ENCODE assay signal across 14 cellular contexts in genomic region chr3:126352476-126353454, GRCh38. TPM values are rescaled to one million over a fixed set of nuclear protein-coding genes. Genes with fewer than 3 reads are reported as not detected.
DNase-seq lines count a peak whose midpoint lies in the region; ATAC-seq and TF ChIP-seq lines count a peak whose summit lies in the region.
"Had no signal": no experiment of that assay in that cellular context is flagged by ENCODE, and none has a peak within 500 bp of the region (broad histone marks: within the 10 kb centered on the region; RNA-seq: fewer than 3 reads in every experiment).

No MANE protein-coding gene starts in this region.

- intact Hi-C loops in adrenal gland (cut with DNase I), result no loop called here

- no peak overlapping the region for H3K4me3 ChIP-seq in adrenal gland
- H3K4me3 ChIP-seq in subcutaneous abdominal adipose tissue (ENCODE audit: low read depth in 1 of 5, low read length in 5 of 5), result no peak overlapping the region
- H3K4me3 ChIP-seq: A549, skin epidermis had no signal

- H3K27ac ChIP-seq in adrenal gland (peak overlapping the region in 1 of 5 donors; percentile 98), subcutaneous abdominal adipose tissue (ENCODE audit: low read depth, low read length) (peak overlapping the region; percentile 93)
- H3K27ac ChIP-seq: A549, skin epidermis had no signal

- H3K4me1 ChIP-seq in adrenal gland (replicated peaks in 1 of 2) (peaks cover 5 to 30% of the 10 kb centered on the region in 2 donors), subcutaneous abdominal adipose tissue (ENCODE audit: control insufficient read depth in 5 of 5, insufficient read depth in 5 of 5, low read length in 5 of 5) (peaks cover 11 to 92% (median 81%) of the 10 kb centered on the region in 5 donors)
- H3K4me1 ChIP-seq: A549 had no signal

- ATAC-seq in left lobe of liver, result peak; percentile 30
- ATAC-seq in HG03025 (IDR thresholded peaks at IDR 0.05; ENCODE audit: low FRiP score, unreplicated experiment), result no peak
- ATAC-seq in esophagus mucosa, result no peak

- 87 to 92% (median 91%) methylated on average over 14 to 27 of the region's 27 CpGs for WGBS in adrenal gland, 4 donors

- H3K9me3 ChIP-seq in adrenal gland (replicated peaks in 1 of 3), result no peaks in the 10 kb centered on the region
- H3K9me3 ChIP-seq in subcutaneous abdominal adipose tissue (ENCODE audit: control insufficient read depth in 5 of 5, low read length in 5 of 5), result no peaks in the 10 kb centered on the region
- H3K9me3 ChIP-seq: A549 had no signal

- peak overlapping the region in 1 of 5 donors; percentile 52 for H3K9ac ChIP-seq in subcutaneous abdominal adipose tissue (ENCODE audit: low read length in 5 of 5)

- H3K27me3 ChIP-seq in adrenal gland, result no peaks in the 10 kb centered on the region
- H3K27me3 ChIP-seq in subcutaneous abdominal adipose tissue (ENCODE audit: control insufficient read depth in 5 of 5, insufficient read depth in 4 of 5, low read length in 5 of 5), result no peaks in the 10 kb centered on the region

- DNase-seq in SIG-M5 treated with dmso at 0.1 percent for 504 hours (lab: John Stamatoyannopoulos, UW; ENCODE audit: unreplicated experiment) (peak; percentile 5), SIG-M5 (lab: John Stamatoyannopoulos, UW) (no peak), adrenal gland (peak in 4 of 7 donors; percentile 9 to 50 (median 22)), left lobe of liver (ENCODE audit: low spot score) (peak; percentile 92), Kasumi-1 (lab: John Stamatoyannopoulos, UW) (no peak)
- DNase-seq: activated T-cell treated with anti-CD3 and anti-CD28 coated beads, Interleukin-2, amount 50 U/mL, for 24 hours; NCI-H1436 treated with DMSO at 0.1 percent for 48 hours; NCI-H69 had no signal

- no peak for TF ChIP-seq POLR2A in adrenal gland (IDR thresholded peaks at IDR 0.05)

- no peak for TF ChIP-seq CTCF in adrenal gland (IDR thresholded peaks at IDR 0.05)

- H3K36me3 ChIP-seq in adrenal gland (replicated peaks in 1 of 2) (peaks cover 0 to 13% of the 10 kb centered on the region in 2 donors), subcutaneous abdominal adipose tissue (ENCODE audit: control insufficient read depth in 5 of 5, insufficient read depth in 5 of 5, low read length in 5 of 5) (peaks cover 0 to 21% (median 13%) of the 10 kb centered on the region in 5 donors)

RNA-seq across cellular contexts. Expression of gene KLF15, which starts 4.4 kb away (rescaled TPM):
- total RNA-seq in adrenal gland, result 10 to 100 TPM in 7 of 8 donors, 1 to 10 TPM in 1; 6.1 to 22.4 (median 13.6) TPM
- polyA plus RNA-seq in adrenal gland, result 10 to 100 TPM in 1 of 3 donors, 1 to 10 TPM in 2; 3.6 to 10.8 (median 8.3) TPM
- total RNA-seq in left lobe of liver, result 105 TPM
- 0.60 TPM for total RNA-seq in esophagus mucosa
- polyA plus RNA-seq: A549 had no signal

RNA-seq across cellular contexts. Expression of gene CFAP100, which starts 41.9 kb away (rescaled TPM):
- total RNA-seq in adrenal gland, result not detected
- not detected for polyA plus RNA-seq in adrenal gland
- not detected for total RNA-seq in left lobe of liver
- total RNA-seq in esophagus mucosa, result not detected
- total RNA-seq: SK-MEL-5 had no signal
- polyA plus RNA-seq: A549 had no signal

Comparison
In these comparisons a context has a peak if more than half of its experiments do, and no peak if none do; other contexts are left out.
1. DNase-seq: peak in SIG-M5 treated with dmso at 0.1 percent for 504 hours (single experiment), adrenal gland (4 of 7) and left lobe of liver (single experiment); none in SIG-M5 (single experiment) and Kasumi-1 (0 of 2).